1 cellular context compared by ENCODE assay signal in genomic region chr17:81700353-81701287, GRCh38.
A peak's percentile ranks its signal among the peaks of the same experiment; 100 is the strongest.
TF ChIP-seq lines count a peak whose summit lies in the region.

No MANE protein-coding gene starts in this region.

TF ChIP-seq in GM12878, 131 proteins besides CTCF, POLR2A, EP300 and RAD21:
- TF ChIP-seq, protein P1, sequence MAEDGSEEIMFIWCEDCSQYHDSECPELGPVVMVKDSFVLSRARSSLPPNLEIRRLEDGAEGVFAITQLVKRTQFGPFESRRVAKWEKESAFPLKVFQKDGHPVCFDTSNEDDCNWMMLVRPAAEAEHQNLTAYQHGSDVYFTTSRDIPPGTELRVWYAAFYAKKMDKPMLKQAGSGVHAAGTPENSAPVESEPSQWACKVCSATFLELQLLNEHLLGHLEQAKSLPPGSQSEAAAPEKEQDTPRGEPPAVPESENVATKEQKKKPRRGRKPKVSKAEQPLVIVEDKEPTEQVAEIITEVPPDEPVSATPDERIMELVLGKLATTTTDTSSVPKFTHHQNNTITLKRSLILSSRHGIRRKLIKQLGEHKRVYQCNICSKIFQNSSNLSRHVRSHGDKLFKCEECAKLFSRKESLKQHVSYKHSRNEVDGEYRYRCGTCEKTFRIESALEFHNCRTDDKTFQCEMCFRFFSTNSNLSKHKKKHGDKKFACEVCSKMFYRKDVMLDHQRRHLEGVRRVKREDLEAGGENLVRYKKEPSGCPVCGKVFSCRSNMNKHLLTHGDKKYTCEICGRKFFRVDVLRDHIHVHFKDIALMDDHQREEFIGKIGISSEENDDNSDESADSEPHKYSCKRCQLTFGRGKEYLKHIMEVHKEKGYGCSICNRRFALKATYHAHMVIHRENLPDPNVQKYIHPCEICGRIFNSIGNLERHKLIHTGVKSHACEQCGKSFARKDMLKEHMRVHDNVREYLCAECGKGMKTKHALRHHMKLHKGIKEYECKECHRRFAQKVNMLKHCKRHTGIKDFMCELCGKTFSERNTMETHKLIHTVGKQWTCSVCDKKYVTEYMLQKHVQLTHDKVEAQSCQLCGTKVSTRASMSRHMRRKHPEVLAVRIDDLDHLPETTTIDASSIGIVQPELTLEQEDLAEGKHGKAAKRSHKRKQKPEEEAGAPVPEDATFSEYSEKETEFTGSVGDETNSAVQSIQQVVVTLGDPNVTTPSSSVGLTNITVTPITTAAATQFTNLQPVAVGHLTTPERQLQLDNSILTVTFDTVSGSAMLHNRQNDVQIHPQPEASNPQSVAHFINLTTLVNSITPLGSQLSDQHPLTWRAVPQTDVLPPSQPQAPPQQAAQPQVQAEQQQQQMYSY (CRISPR knock-in tag; IDR thresholded peaks at IDR 0.05): no peak
- 0 out of 2 replicates have a peak, but pooled peaks have one; percentile 1 for TF ChIP-seq POLR2AphosphoS5 (IDR thresholded peaks at IDR 0.05; ENCODE audit: low read length)
